In the genomic region with DNA sequence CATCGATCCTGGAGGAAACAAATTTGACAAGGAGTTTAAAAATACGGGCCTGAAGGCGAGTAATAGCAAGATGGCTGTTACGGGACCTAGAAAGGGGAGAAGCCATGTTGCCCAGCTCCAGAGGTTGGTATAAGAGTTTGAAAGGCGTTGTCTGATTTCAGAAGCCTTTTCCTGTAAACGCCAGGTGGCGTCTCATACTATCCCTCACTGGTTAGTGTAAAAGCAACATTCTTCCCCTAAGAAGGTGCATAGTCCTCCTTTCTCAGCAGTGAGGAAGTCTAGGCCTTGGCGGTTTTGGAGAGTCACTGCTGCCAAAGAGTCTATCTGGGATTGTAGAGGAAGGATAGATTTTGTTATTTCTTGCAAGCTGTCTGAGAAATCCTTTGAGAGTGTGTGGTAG, we compare ENCODE assay signal across 7 cellular contexts. TPM values are rescaled to one million over a fixed set of nuclear protein-coding genes. Genes with fewer than 3 reads are reported as not detected.
DNase-seq lines count a peak whose midpoint lies in the region; TF ChIP-seq lines count a peak whose summit lies in the region.
"Not testable (repeated sequence)": the region's sequence is repeated elsewhere in the genome, so short reads cannot be mapped to it uniquely, and the experiment has no call there.

No MANE protein-coding gene starts in this region.

- peaks cover 26 to 38% (median 37%) of the 10 kb centered on the region in 3 experiments for H3K36me3 Mint-ChIP-seq in H9 (ENCODE audit: insufficient read depth in 1 of 3, low read depth in 3 of 3)
- H3K36me3 Mint-ChIP-seq in neural progenitor cell: peaks cover 58% of the 10 kb centered on the region

- H3K4me1 ChIP-seq in BLaER1 treated with 17β-estradiol and CSF1 and Interleukin-3, amounts not matched to agents 10 nM and 100 nM: peaks cover 17 to 31% (median 24%) of the 10 kb centered on the region in 10 experiments
- not testable (repeated sequence) for H3K4me1 ChIP-seq in H9 (ENCODE audit: insufficient read depth, low read length); OCI-LY1 (ENCODE audit: insufficient read depth, low read length, severe bottlenecking); neural progenitor cell
- peaks cover 55 to 78% of the 10 kb centered on the region in 2 donors for H3K4me1 ChIP-seq in adrenal gland (replicated peaks in 1 of 2)
- peaks cover 0 to 44% (median 27%) of the 10 kb centered on the region in 5 donors for H3K4me1 ChIP-seq in subcutaneous abdominal adipose tissue (ENCODE audit: control insufficient read depth in 5 of 5, insufficient read depth in 5 of 5, low read length in 5 of 5)

- intact Hi-C loops in adrenal gland (cut with DNase I): not testable (repeated sequence)

- not testable (repeated sequence) for H2BK120ac ChIP-seq in H9 (ENCODE audit: low read depth, low read length, poor library complexity, severe bottlenecking)

- H4K91ac ChIP-seq in H9 (ENCODE audit: insufficient read length, low read depth, low read length): not testable (repeated sequence)

- H3T11ph ChIP-seq in H9 (ENCODE audit: low read length): not testable (repeated sequence)

- peaks cover 0 to 97% (median 71%) of the 10 kb centered on the region in 11 experiments; a peak in 17 of 22 replicates for H4K20me1 ChIP-seq in BLaER1 treated with 17β-estradiol and CSF1 and Interleukin-3, amounts not matched to agents 10 nM and 100 nM
- not testable (repeated sequence) for H4K20me1 ChIP-seq in H9 (ENCODE audit: control insufficient read depth, insufficient read depth, insufficient read length); OCI-LY1 (ENCODE audit: insufficient read depth, low read length); neural progenitor cell (ENCODE audit: low read depth)

- H3K18ac ChIP-seq in H9 (ENCODE audit: insufficient read length, low read depth, low read length): not testable (repeated sequence)

- not testable (repeated sequence) for H3K9ac ChIP-seq in BLaER1 treated with 17β-estradiol and CSF1 and Interleukin-3, amounts not matched to agents 10 nM and 100 nM; H9 (ENCODE audit: extremely low read depth, insufficient read length, low read length); OCI-LY1 (ENCODE audit: low read length); neural progenitor cell; subcutaneous abdominal adipose tissue (ENCODE audit: low read length in 5 of 5)

- H3K27me3 Mint-ChIP-seq in H9 (ENCODE audit: low read depth); neural progenitor cell (ENCODE audit: insufficient read depth, low read depth): not testable (repeated sequence)

- H2BK15ac ChIP-seq in H9 (ENCODE audit: low read depth, low read length): not testable (repeated sequence)

- H3K4ac ChIP-seq in H9 (ENCODE audit: low read depth, low read length): not testable (repeated sequence)

- H2AK5ac ChIP-seq in H9 (ENCODE audit: insufficient read length, low read length): not testable (repeated sequence)

- not testable (repeated sequence) for H2BK20ac ChIP-seq in H9 (ENCODE audit: low read depth, low read length, poor library complexity, severe bottlenecking)

- peaks cover 49 to 98% (median 89%) of the 10 kb centered on the region in 11 experiments for H3K9me3 ChIP-seq in BLaER1 treated with 17β-estradiol and CSF1 and Interleukin-3, amounts not matched to agents 10 nM and 100 nM (replicated peaks in 1 of 11)
- not testable (repeated sequence) for H3K9me3 ChIP-seq in H9 (ENCODE audit: control insufficient read depth, low read depth, low read length); adrenal gland (replicated peaks in 1 of 3); subcutaneous abdominal adipose tissue (ENCODE audit: control insufficient read depth in 5 of 5, low read length in 5 of 5)
- peaks cover 15% of the 10 kb centered on the region; the same call in 1 of the 2 replicates for H3K9me3 ChIP-seq in OCI-LY1 (ENCODE audit: low read length)
- peaks cover 10% of the 10 kb centered on the region for H3K9me3 ChIP-seq in neural progenitor cell (ENCODE audit: low read depth)

- peaks cover 5 to 13% of the 10 kb centered on the region in 2 experiments; a peak in 3 of 4 replicates for H3K4me1 Mint-ChIP-seq in H9
- not testable (repeated sequence) for H3K4me1 Mint-ChIP-seq in neural progenitor cell

- not testable (repeated sequence) for H2BK12ac ChIP-seq in H9 (ENCODE audit: insufficient read length, low read depth, low read length)

- H3K4me2 ChIP-seq in BLaER1 treated with 17β-estradiol and CSF1 and Interleukin-3, amounts not matched to agents 10 nM and 100 nM: peak overlapping the region in 10 of 11 experiments; percentile 7 to 45 (median 28); a peak in 14 of 22 replicates
- H3K4me2 ChIP-seq in H9 (ENCODE audit: insufficient read depth, insufficient read length, low read length); OCI-LY1 (ENCODE audit: low read length); neural progenitor cell: not testable (repeated sequence)

- not testable (repeated sequence) for H3K14ac ChIP-seq in H9 (ENCODE audit: insufficient read depth, low read length)

- H3K79me2 ChIP-seq in H9 (ENCODE audit: insufficient read depth, low read length): peaks cover 33% of the 10 kb centered on the region; the same call in 1 of the 2 replicates
- peaks cover 63% of the 10 kb centered on the region for H3K79me2 ChIP-seq in OCI-LY1 (ENCODE audit: insufficient read depth, low read length)
- H3K79me2 ChIP-seq in neural progenitor cell (ENCODE audit: low read depth): peaks cover 100% of the 10 kb centered on the region

- not testable (repeated sequence) for H2AFZ ChIP-seq in H9 (ENCODE audit: low read length); OCI-LY1 (ENCODE audit: low read length); neural progenitor cell (replicated peaks)

- H3K36me3 ChIP-seq in BLaER1 treated with 17β-estradiol and CSF1 and Interleukin-3, amounts not matched to agents 10 nM and 100 nM: peaks cover 30 to 95% (median 83%) of the 10 kb centered on the region in 11 experiments
- peaks cover 49% of the 10 kb centered on the region for H3K36me3 ChIP-seq in OCI-LY1 (ENCODE audit: insufficient read depth, low read length)
- H3K36me3 ChIP-seq in adrenal gland (replicated peaks in 1 of 2); neural progenitor cell; subcutaneous abdominal adipose tissue (ENCODE audit: control insufficient read depth in 5 of 5, insufficient read depth in 5 of 5, low read length in 5 of 5): not testable (repeated sequence)

- not testable (repeated sequence) for H3K4me3 ChIP-seq in BLaER1 treated with 17β-estradiol and CSF1 and Interleukin-3, amounts not matched to agents 10 nM and 100 nM; OCI-LY1 (ENCODE audit: low read depth, low read length, poor library complexity, severe bottlenecking); adrenal gland; neural progenitor cell; subcutaneous abdominal adipose tissue (ENCODE audit: low read depth in 1 of 5, low read length in 5 of 5)

- not testable (repeated sequence) for H3K23me2 ChIP-seq in H9 (ENCODE audit: insufficient read length, low read depth, low read length, poor library complexity, severe bottlenecking)

- H4K8ac ChIP-seq in H9 (replicated peaks; ENCODE audit: insufficient read length, low read depth, low read length): not testable (repeated sequence)

- H3F3A ChIP-seq in OCI-LY1 (ENCODE audit: insufficient read depth, low read length); neural progenitor cell (ENCODE audit: low read depth): not testable (repeated sequence)

- TF ChIP-seq POLR2A in adrenal gland (IDR thresholded peaks at IDR 0.05); erythroblast (IDR thresholded peaks at IDR 0.05; ENCODE audit: low read length): not testable (repeated sequence)

- H3K23ac ChIP-seq in H9 (ENCODE audit: insufficient read length, low read depth, low read length): not testable (repeated sequence)

- peak; percentile 60 for TF ChIP-seq CTCF in H9 (conservative IDR thresholded peaks at IDR 0.05)
- TF ChIP-seq CTCF in OCI-LY1 (IDR thresholded peaks at IDR 0.05; ENCODE audit: low read length): peak; percentile 38; the same call in 1 of the 2 replicates
- TF ChIP-seq CTCF in adrenal gland (IDR thresholded peaks at IDR 0.05): not testable (repeated sequence)
- peak; percentile 18 for TF ChIP-seq CTCF in neural progenitor cell (IDR thresholded peaks at IDR 0.05)

- DNase-seq in H9; adrenal gland; neural progenitor cell (ENCODE audit: low spot score): not testable (repeated sequence)
- peak; percentile 18 to 35 for DNase-seq in erythroblast (lab: John Stamatoyannopoulos, UW)

- H3K4me3 Mint-ChIP-seq in H9, neural progenitor cell: not testable (repeated sequence)

- H4K5ac ChIP-seq in H9 (ENCODE audit: insufficient read length, low read depth, low read length): not testable (repeated sequence)

- H3K79me1 ChIP-seq in H9 (ENCODE audit: insufficient read depth, low read depth, low read length, poor library complexity, severe bottlenecking): not testable (repeated sequence)

- H3K9me3 Mint-ChIP-seq in H9 (peaks cover 12 to 25% of the 10 kb centered on the region in 2 experiments), neural progenitor cell (peaks cover 50% of the 10 kb centered on the region)

- not testable (repeated sequence) for H3K56ac ChIP-seq in H9 (ENCODE audit: insufficient read length, low read depth, low read length)

- peak overlapping the region in 1 of 11 experiments; percentile 34; a peak in 2 of 22 replicates for H3K27ac ChIP-seq in BLaER1 treated with 17β-estradiol and CSF1 and Interleukin-3, amounts not matched to agents 10 nM and 100 nM
- not testable (repeated sequence) for H3K27ac ChIP-seq in H9 (ENCODE audit: insufficient read length, low read depth, low read length); OCI-LY1 (ENCODE audit: low read depth, low read length, poor library complexity, severe bottlenecking); neural progenitor cell
- H3K27ac ChIP-seq in adrenal gland: peak overlapping the region in 4 of 5 donors; percentile 15 to 78 (median 54)
- H3K27ac ChIP-seq in subcutaneous abdominal adipose tissue (ENCODE audit: low read depth, low read length): peak overlapping the region; percentile 69

- not testable (repeated sequence) for H2BK5ac ChIP-seq in H9 (ENCODE audit: insufficient read length, low read length)

- not testable (repeated sequence) for H3K9me2 ChIP-seq in OCI-LY1 (ENCODE audit: low read depth, low read length)

- H3K27me3 ChIP-seq in BLaER1 treated with 17β-estradiol and CSF1 and Interleukin-3, amounts not matched to agents 10 nM and 100 nM; H9 (ENCODE audit: insufficient read depth, low read length); OCI-LY1 (ENCODE audit: insufficient read depth, low read length); adrenal gland; neural progenitor cell; subcutaneous abdominal adipose tissue (ENCODE audit: control insufficient read depth in 5 of 5, insufficient read depth in 4 of 5, low read length in 5 of 5): not testable (repeated sequence)

- H3K27ac Mint-ChIP-seq in H9: peak overlapping the region in 2 of 3 experiments; percentile 61 to 87; a peak in 3 of 7 replicates
- H3K27ac Mint-ChIP-seq in neural progenitor cell: peak overlapping the region; percentile 25

- no CpG with 5 or more reads among the region's 8 CpGs for WGBS in H9 (ENCODE audit: extremely low coverage, insufficient read length, low lambda C conversion rate)
- WGBS in adrenal gland, 4 donors: 92 to 94% (median 94%) methylated on average over 8 of the region's 8 CpGs

RNA-seq across cellular contexts. Expression of gene ADIPOR2, which starts 20.0 kb away (rescaled TPM):
- total RNA-seq in H9 (2021) (44.2 and 45.3 TPM in 2 replicates), adrenal gland (100 to 1,000 TPM in 5 of 8 donors, 10 to 100 TPM in 3; 59.5 to 214 (median 130) TPM), neural progenitor cell (ENCODE audit: low replicate concordance) (29.6 and 33.6 TPM in 2 replicates)
- polyA plus RNA-seq in adrenal gland: 100 to 1,000 TPM in 1 of 3 donors, 10 to 100 TPM in 2; 46.2 to 147 (median 66.0) TPM
